ENCODE assay signal across 1 cellular context in genomic region chr14:33908540-33909223, GRCh38.
TF ChIP-seq lines count a peak whose summit lies in the region.

No MANE protein-coding gene starts in this region.

TF ChIP-seq in HepG2, 621 proteins besides CTCF, POLR2A, EP300 and RAD21 (continued from another document and continues in another):
- TF ChIP-seq, protein P1, sequence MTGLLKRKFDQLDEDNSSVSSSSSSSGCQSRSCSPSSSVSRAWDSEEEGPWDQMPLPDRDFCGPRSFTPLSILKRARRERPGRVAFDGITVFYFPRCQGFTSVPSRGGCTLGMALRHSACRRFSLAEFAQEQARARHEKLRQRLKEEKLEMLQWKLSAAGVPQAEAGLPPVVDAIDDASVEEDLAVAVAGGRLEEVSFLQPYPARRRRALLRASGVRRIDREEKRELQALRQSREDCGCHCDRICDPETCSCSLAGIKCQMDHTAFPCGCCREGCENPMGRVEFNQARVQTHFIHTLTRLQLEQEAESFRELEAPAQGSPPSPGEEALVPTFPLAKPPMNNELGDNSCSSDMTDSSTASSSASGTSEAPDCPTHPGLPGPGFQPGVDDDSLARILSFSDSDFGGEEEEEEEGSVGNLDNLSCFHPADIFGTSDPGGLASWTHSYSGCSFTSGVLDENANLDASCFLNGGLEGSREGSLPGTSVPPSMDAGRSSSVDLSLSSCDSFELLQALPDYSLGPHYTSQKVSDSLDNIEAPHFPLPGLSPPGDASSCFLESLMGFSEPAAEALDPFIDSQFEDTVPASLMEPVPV (CRISPR knock-in tag; IDR thresholded peaks at IDR 0.05), result peak; percentile 71; the same call in 1 of the 2 replicates
- TF ChIP-seq TSC22D2 (CRISPR knock-in tag; IDR thresholded peaks at IDR 0.05; ENCODE audit: borderline replicate concordance), result 0 out of 2 replicates have a peak, but pooled peaks have one; percentile 18
- 0 out of 2 replicates have a peak, but pooled peaks have one; percentile 9 for TF ChIP-seq CREB3 (CRISPR knock-in tag; IDR thresholded peaks at IDR 0.05)
- TF ChIP-seq ZNF883 (CRISPR knock-in tag; IDR thresholded peaks at IDR 0.05; ENCODE audit: not compliant biosample characterization), result peak; percentile 40
- TF ChIP-seq HHEX (CRISPR knock-in tag; IDR thresholded peaks at IDR 0.05), result peak; percentile 64; the same call in 1 of the 2 replicates
- peak; percentile 48; the same call in 1 of the 2 replicates for TF ChIP-seq SALL1 (CRISPR knock-in tag; IDR thresholded peaks at IDR 0.05)
- TF ChIP-seq HDAC1 (CRISPR knock-in tag; IDR thresholded peaks at IDR 0.05), result peak; percentile 66
- TF ChIP-seq PHF21A (CRISPR knock-in tag; IDR thresholded peaks at IDR 0.05), result no peak
- peak; percentile 24 for TF ChIP-seq ZNF407 (CRISPR knock-in tag; IDR thresholded peaks at IDR 0.05; ENCODE audit: not compliant biosample characterization)
- no peak for TF ChIP-seq ZNF619 (CRISPR knock-in tag; IDR thresholded peaks at IDR 0.05)
- no peak for TF ChIP-seq ZNF75D (CRISPR knock-in tag; IDR thresholded peaks at IDR 0.05; ENCODE audit: borderline replicate concordance)
- TF ChIP-seq ZNF451 (CRISPR knock-in tag; IDR thresholded peaks at IDR 0.05), result 0 out of 2 replicates have a peak, but pooled peaks have one; percentile 7
- TF ChIP-seq XRCC5 (optimal IDR thresholded peaks at IDR 0.05; ENCODE audit: low read length), result peak; percentile 7
- peak; percentile 81; the same call in 1 of the 2 replicates for TF ChIP-seq ZNF280B (CRISPR knock-in tag; IDR thresholded peaks at IDR 0.05; ENCODE audit: borderline replicate concordance)
- TF ChIP-seq, protein P2, sequence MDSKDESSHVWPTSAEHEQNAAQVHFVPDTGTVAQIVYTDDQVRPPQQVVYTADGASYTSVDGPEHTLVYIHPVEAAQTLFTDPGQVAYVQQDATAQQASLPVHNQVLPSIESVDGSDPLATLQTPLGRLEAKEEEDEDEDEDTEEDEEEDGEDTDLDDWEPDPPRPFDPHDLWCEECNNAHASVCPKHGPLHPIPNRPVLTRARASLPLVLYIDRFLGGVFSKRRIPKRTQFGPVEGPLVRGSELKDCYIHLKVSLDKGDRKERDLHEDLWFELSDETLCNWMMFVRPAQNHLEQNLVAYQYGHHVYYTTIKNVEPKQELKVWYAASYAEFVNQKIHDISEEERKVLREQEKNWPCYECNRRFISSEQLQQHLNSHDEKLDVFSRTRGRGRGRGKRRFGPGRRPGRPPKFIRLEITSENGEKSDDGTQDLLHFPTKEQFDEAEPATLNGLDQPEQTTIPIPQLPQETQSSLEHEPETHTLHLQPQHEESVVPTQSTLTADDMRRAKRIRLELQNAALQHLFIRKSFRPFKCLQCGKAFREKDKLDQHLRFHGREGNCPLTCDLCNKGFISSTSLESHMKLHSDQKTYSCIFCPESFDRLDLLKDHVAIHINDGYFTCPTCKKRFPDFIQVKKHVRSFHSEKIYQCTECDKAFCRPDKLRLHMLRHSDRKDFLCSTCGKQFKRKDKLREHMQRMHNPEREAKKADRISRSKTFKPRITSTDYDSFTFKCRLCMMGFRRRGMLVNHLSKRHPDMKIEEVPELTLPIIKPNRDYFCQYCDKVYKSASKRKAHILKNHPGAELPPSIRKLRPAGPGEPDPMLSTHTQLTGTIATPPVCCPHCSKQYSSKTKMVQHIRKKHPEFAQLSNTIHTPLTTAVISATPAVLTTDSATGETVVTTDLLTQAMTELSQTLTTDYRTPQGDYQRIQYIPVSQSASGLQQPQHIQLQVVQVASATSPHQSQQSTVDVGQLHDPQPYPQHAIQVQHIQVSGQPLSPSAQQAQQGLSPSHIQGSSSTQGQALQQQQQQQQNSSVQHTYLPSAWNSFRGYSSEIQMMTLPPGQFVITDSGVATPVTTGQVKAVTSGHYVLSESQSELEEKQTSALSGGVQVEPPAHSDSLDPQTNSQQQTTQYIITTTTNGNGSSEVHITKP (CRISPR knock-in tag; IDR thresholded peaks at IDR 0.05; ENCODE audit: low read depth), result 0 out of 2 replicates have a peak, but pooled peaks have one; percentile 8
- TF ChIP-seq ZNF225 (CRISPR knock-in tag; IDR thresholded peaks at IDR 0.05), result peak; percentile 88; the same call in 1 of the 2 replicates
- no peak for TF ChIP-seq HNRNPUL1 (IDR thresholded peaks at IDR 0.05; ENCODE audit: low read depth, low read length)
- 0 out of 2 replicates have a peak, but pooled peaks have one; percentile 35 for TF ChIP-seq KAT7 (CRISPR knock-in tag; IDR thresholded peaks at IDR 0.05; ENCODE audit: borderline replicate concordance)
- TF ChIP-seq USF2 (IDR thresholded peaks at IDR 0.05; ENCODE audit: low read depth, low read length), result peak; percentile 12; the same call in 1 of the 2 replicates
- no peak for TF ChIP-seq USF2 (CRISPR knock-in tag; IDR thresholded peaks at IDR 0.05; ENCODE audit: borderline replicate concordance)
- no peak for TF ChIP-seq MTF1 (CRISPR knock-in tag; IDR thresholded peaks at IDR 0.05)
- 0 out of 2 replicates have a peak, but pooled peaks have one; percentile 11 for TF ChIP-seq MIXL1 (CRISPR knock-in tag; IDR thresholded peaks at IDR 0.05)
- peak; percentile 81 for TF ChIP-seq ZNF652 (CRISPR knock-in tag; IDR thresholded peaks at IDR 0.05; ENCODE audit: borderline replicate concordance, low read depth)
- TF ChIP-seq NFKBIZ (CRISPR knock-in tag; IDR thresholded peaks at IDR 0.05), result 0 out of 2 replicates have a peak, but pooled peaks have one; percentile 8
- no peak for TF ChIP-seq NONO (IDR thresholded peaks at IDR 0.05)
- TF ChIP-seq NONO (CRISPR knock-in tag; conservative IDR thresholded peaks at IDR 0.05), result peak; percentile 61; the same call in 1 of the 2 replicates
- TF ChIP-seq ZBTB44 (CRISPR knock-in tag; IDR thresholded peaks at IDR 0.05), result 0 out of 2 replicates have a peak, but pooled peaks have one; percentile 39
- TF ChIP-seq, protein P3, sequence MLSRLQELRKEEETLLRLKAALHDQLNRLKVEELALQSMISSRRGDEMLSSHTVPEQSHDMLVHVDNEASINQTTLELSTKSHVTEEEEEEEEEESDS (CRISPR knock-in tag; IDR thresholded peaks at IDR 0.05; ENCODE audit: borderline replicate concordance), result 0 out of 2 replicates have a peak, but pooled peaks have one; percentile 33
- 0 out of 2 replicates have a peak, but pooled peaks have one; percentile 7 for TF ChIP-seq KDM2A (CRISPR knock-in tag; IDR thresholded peaks at IDR 0.05; ENCODE audit: borderline replicate concordance, low read depth)
- no peak for TF ChIP-seq PLRG1 (conservative IDR thresholded peaks at IDR 0.05)
- no peak for TF ChIP-seq ZFP36 (IDR thresholded peaks at IDR 0.05; ENCODE audit: borderline replicate concordance, low read depth, low read length, partially characterized antibody)
- TF ChIP-seq, protein P4, sequence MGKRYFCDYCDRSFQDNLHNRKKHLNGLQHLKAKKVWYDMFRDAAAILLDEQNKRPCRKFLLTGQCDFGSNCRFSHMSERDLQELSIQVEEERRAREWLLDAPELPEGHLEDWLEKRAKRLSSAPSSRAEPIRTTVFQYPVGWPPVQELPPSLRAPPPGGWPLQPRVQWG (CRISPR knock-in tag; IDR thresholded peaks at IDR 0.05; ENCODE audit: borderline replicate concordance, low read depth), result 0 out of 2 replicates have a peak, but pooled peaks have one; percentile 78
- 0 out of 2 replicates have a peak, but pooled peaks have one; percentile 22 for TF ChIP-seq ZNF33A (CRISPR knock-in tag; IDR thresholded peaks at IDR 0.05; ENCODE audit: borderline replicate concordance)
- TF ChIP-seq ZFP82 (CRISPR knock-in tag; IDR thresholded peaks at IDR 0.05; ENCODE audit: borderline replicate concordance), result peak; percentile 81; the same call in 1 of the 2 replicates
